ENCODE assay signal across 5 cellular contexts in the genomic region with DNA sequence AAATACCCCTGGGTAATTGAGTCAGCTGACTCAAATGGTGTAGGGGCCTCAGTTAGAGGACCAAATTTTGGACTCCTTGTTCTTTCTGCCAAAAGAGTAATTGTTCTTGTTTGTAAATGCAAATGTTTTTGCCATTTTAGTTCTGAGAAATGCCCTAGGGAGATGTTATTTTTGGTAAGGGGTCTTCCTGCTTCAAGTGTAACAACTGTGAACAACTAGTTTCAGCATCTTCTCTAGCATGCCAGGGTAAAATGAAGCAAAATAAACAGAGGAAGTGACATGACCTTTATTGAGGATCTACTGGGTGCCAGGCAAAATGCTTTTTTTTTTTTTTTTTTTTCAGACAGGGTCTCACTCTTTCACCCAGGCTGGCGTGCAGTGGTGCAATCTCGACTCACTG.
DNase-seq lines count a peak whose midpoint lies in the region; ATAC-seq and TF ChIP-seq lines count a peak whose summit lies in the region.
"Not testable (repeated sequence)": the region's sequence is repeated elsewhere in the genome, so short reads cannot be mapped to it uniquely, and the experiment has no call there.

No MANE protein-coding gene starts in this region.

- H3K27ac ChIP-seq in BLaER1 treated with 17β-estradiol and CSF1 and Interleukin-3, amounts not matched to agents 10 nM and 100 nM = not testable (repeated sequence)

- peaks cover 43% of the 10 kb centered on the region for H3K4me1 Mint-ChIP-seq in activated B cell treated with CpG ODN at 0.5 μM for 24 hours
- peaks cover 31% of the 10 kb centered on the region for H3K4me1 Mint-ChIP-seq in stimulated activated memory B cell treated with anti-CD40 and anti-IgM and Interleukin-4, amounts not matched to agents 10 μg/mL and 1 μg/mL and 100 μg/mL, for 72 hours

- not testable (repeated sequence) for H3K4me3 Mint-ChIP-seq in activated B cell treated with CpG ODN at 0.5 μM for 24 hours; stimulated activated memory B cell treated with anti-CD40 and anti-IgM and Interleukin-4, amounts not matched to agents 10 μg/mL and 1 μg/mL and 100 μg/mL, for 72 hours

- H3K27me3 Mint-ChIP-seq in activated B cell treated with CpG ODN at 0.5 μM for 24 hours = peaks cover 39% of the 10 kb centered on the region
- peaks cover 64% of the 10 kb centered on the region for H3K27me3 Mint-ChIP-seq in stimulated activated memory B cell treated with anti-CD40 and anti-IgM and Interleukin-4, amounts not matched to agents 10 μg/mL and 1 μg/mL and 100 μg/mL, for 72 hours

- not testable (repeated sequence) for H3K36me3 ChIP-seq in BLaER1 treated with 17β-estradiol and CSF1 and Interleukin-3, amounts not matched to agents 10 nM and 100 nM

- CTCF ChIA-PET in activated B cell treated with CpG ODN at 0.5 μM for 24 hours (lab: Charles Lee) = not testable (repeated sequence)

- not testable (repeated sequence) for H4K20me1 ChIP-seq in BLaER1 treated with 17β-estradiol and CSF1 and Interleukin-3, amounts not matched to agents 10 nM and 100 nM

- peak; percentile 45 for ATAC-seq in activated B cell treated with CpG ODN at 0.5 μM for 24 hours (ENCODE audit: low read depth)
- peak; percentile 55 for ATAC-seq in stimulated activated memory B cell treated with anti-CD40 and anti-IgM and Interleukin-4, amounts not matched to agents 10 μg/mL and 1 μg/mL and 100 μg/mL, for 72 hours

- POLR2A ChIA-PET in activated B cell treated with CpG ODN at 0.5 μM for 24 hours (lab: Charles Lee) = not testable (repeated sequence)

- H3K27me3 ChIP-seq in BLaER1 treated with 17β-estradiol and CSF1 and Interleukin-3, amounts not matched to agents 10 nM and 100 nM = not testable (repeated sequence)

- DNase-seq in NAMALWA (ENCODE audit: low spot score) = peak; percentile 11
- not testable (repeated sequence) for DNase-seq in activated B cell treated with CpG ODN at 0.5 μM for 24 hours
- DNase-seq in germinal center (ENCODE audit: low spot score) = peak; percentile 10

- peaks cover 0 to 34% (median 23%) of the 10 kb centered on the region in 10 experiments; a peak in 15 of 20 replicates for H3K4me1 ChIP-seq in BLaER1 treated with 17β-estradiol and CSF1 and Interleukin-3, amounts not matched to agents 10 nM and 100 nM

- H3K9me3 ChIP-seq in BLaER1 treated with 17β-estradiol and CSF1 and Interleukin-3, amounts not matched to agents 10 nM and 100 nM (replicated peaks in 1 of 11) = peaks cover 0 to 12% (median 10%) of the 10 kb centered on the region in 11 experiments; a peak in 15 of 22 replicates

- H3K9ac ChIP-seq in BLaER1 treated with 17β-estradiol and CSF1 and Interleukin-3, amounts not matched to agents 10 nM and 100 nM = not testable (repeated sequence)

- not testable (repeated sequence) for TF ChIP-seq CTCF in activated B cell treated with CpG ODN at 0.5 μM for 24 hours (IDR thresholded peaks at IDR 0.05)

- H3K9me3 Mint-ChIP-seq in activated B cell treated with CpG ODN at 0.5 μM for 24 hours; stimulated activated memory B cell treated with anti-CD40 and anti-IgM and Interleukin-4, amounts not matched to agents 10 μg/mL and 1 μg/mL and 100 μg/mL, for 72 hours: not testable (repeated sequence)

- peak overlapping the region in 8 of 11 experiments; percentile 53 to 75 (median 64); a peak in 17 of 22 replicates for H3K4me2 ChIP-seq in BLaER1 treated with 17β-estradiol and CSF1 and Interleukin-3, amounts not matched to agents 10 nM and 100 nM

- intact Hi-C loops in activated B cell treated with CpG ODN at 0.5 μM for 24 hours (cut with micrococcal nuclease) = loop anchor here (5.0 kb wide), 1 partner anchor 52 kb away; no protein-coding TSS in a partner anchor

- H3K4me3 ChIP-seq in BLaER1 treated with 17β-estradiol and CSF1 and Interleukin-3, amounts not matched to agents 10 nM and 100 nM = not testable (repeated sequence)

- not testable (repeated sequence) for H3K36me3 Mint-ChIP-seq in activated B cell treated with CpG ODN at 0.5 μM for 24 hours (ENCODE audit: low read depth); stimulated activated memory B cell treated with anti-CD40 and anti-IgM and Interleukin-4, amounts not matched to agents 10 μg/mL and 1 μg/mL and 100 μg/mL, for 72 hours

- H3K27ac Mint-ChIP-seq in activated B cell treated with CpG ODN at 0.5 μM for 24 hours = peak overlapping the region; percentile 21
- H3K27ac Mint-ChIP-seq in stimulated activated memory B cell treated with anti-CD40 and anti-IgM and Interleukin-4, amounts not matched to agents 10 μg/mL and 1 μg/mL and 100 μg/mL, for 72 hours = peak overlapping the region; percentile 29
